In genomic region chr2:179860255-179861026, GRCh38 we compare ENCODE assay signal across 9 cellular contexts. TPM values are rescaled to one million over a fixed set of nuclear protein-coding genes. Genes with fewer than 3 reads are reported as not detected.
DNase-seq lines count a peak whose midpoint lies in the region; ATAC-seq, FAIRE-seq and TF ChIP-seq lines count a peak whose summit lies in the region.
"Had no signal": no experiment of that assay in that cellular context is flagged by ENCODE, and none has a peak within 500 bp of the region (broad histone marks: within the 10 kb centered on the region; RNA-seq: fewer than 3 reads in every experiment).

No MANE protein-coding gene starts in this region.

- no peak overlapping the region for H3K27ac ChIP-seq in HUES48 (ENCODE audit: low read depth, low read length)
- H3K27ac ChIP-seq in duodenal mucosa (ENCODE audit: low read depth, low read length) = no peak overlapping the region
- peak overlapping the region; percentile 9 for H3K27ac ChIP-seq in neuronal stem cell (replicated peaks; ENCODE audit: low read length)

- H2AFZ ChIP-seq in neuronal stem cell (ENCODE audit: low read length) = peak overlapping the region; percentile 94

- H2BK5ac ChIP-seq in neuronal stem cell (ENCODE audit: low read length) = peak overlapping the region; percentile 72

- no CpG with 5 or more reads among the region's 34 CpGs for WGBS in neuronal stem cell (ENCODE audit: extremely low coverage in 2 of 2, insufficient read length in 2 of 2, insufficient replicate concordance in 1 of 2), 2 donors

- no TSS peak for BruUV-seq in Calu3 (replicated peaks; lab: Mats Ljungman, UMichigan)

- peak overlapping the region; percentile 4 for H2BK120ac ChIP-seq in neuronal stem cell (ENCODE audit: low read depth, low read length)

- no peak for TF ChIP-seq POLR2A in H54 (IDR thresholded peaks at IDR 0.05; ENCODE audit: low read depth, low read length)

- H2BK12ac ChIP-seq in neuronal stem cell (ENCODE audit: low read length) = peak overlapping the region; percentile 87

- no peak for ATAC-seq in GM18511 (IDR thresholded peaks at IDR 0.05; ENCODE audit: unreplicated experiment)

- no peak overlapping the region for H4K91ac ChIP-seq in neuronal stem cell (ENCODE audit: low read depth, low read length, poor library complexity)

- peaks cover 6% of the 10 kb centered on the region for H3K36me3 Mint-ChIP-seq in Calu3 (ENCODE audit: insufficient read depth, unreplicated experiment)

- H3K9me3 Mint-ChIP-seq in Calu3 (ENCODE audit: low read depth, unreplicated experiment) = no peaks in the 10 kb centered on the region

- peaks cover 22% of the 10 kb centered on the region for H3K4me1 Mint-ChIP-seq in Calu3 (ENCODE audit: low read depth, unreplicated experiment)

- DNase-seq in Calu3 (no peak), neuronal stem cell (ENCODE audit: low spot score) (no peak), H54 (ENCODE audit: insufficient read length, low spot score) (no peak), SW 1271 (lab: John Stamatoyannopoulos, UW) (no peak), HTR-8/SVneo (ENCODE audit: insufficient read length, low spot score) (no peak)

- H3K4ac ChIP-seq in neuronal stem cell (ENCODE audit: low read length) = no peak overlapping the region

- peak overlapping the region; percentile 99 for H3K18ac ChIP-seq in neuronal stem cell (ENCODE audit: low read length)

- H3K9me3 ChIP-seq in HUES48 (ENCODE audit: control insufficient read depth, insufficient read depth, low read length) (no peaks in the 10 kb centered on the region), duodenal mucosa (ENCODE audit: control insufficient read depth in 1 of 2, low read length in 2 of 2) (no peaks in the 10 kb centered on the region), neuronal stem cell (replicated peaks in 1 of 2; ENCODE audit: control insufficient read depth in 2 of 2, insufficient read depth in 1 of 2, low read depth in 1 of 2, low read length in 2 of 2) (no peaks in the 10 kb centered on the region)

- no peak overlapping the region for H3K27ac Mint-ChIP-seq in Calu3 (ENCODE audit: unreplicated experiment)

- no peak for FAIRE-seq in H54 (lab: Jason Lieb, UNC)
- no peak for FAIRE-seq in HTR-8/SVneo (lab: Jason Lieb, UNC)
- FAIRE-seq: colon had no signal

- H3K27me3 ChIP-seq in HUES48 (ENCODE audit: control insufficient read depth, insufficient read depth, low read length) = peaks cover 58% of the 10 kb centered on the region
- peaks cover 25 to 51% of the 10 kb centered on the region in 2 donors for H3K27me3 ChIP-seq in duodenal mucosa (ENCODE audit: control insufficient read depth in 1 of 2, insufficient read depth in 2 of 2, low read length in 2 of 2)
- peaks cover 0 to 93% (median 0%) of the 10 kb centered on the region in 3 experiments for H3K27me3 ChIP-seq in neuronal stem cell (ENCODE audit: control insufficient read depth in 3 of 3, insufficient read depth in 3 of 3, low read depth in 1 of 3, low read length in 3 of 3)

- peaks cover 68% of the 10 kb centered on the region for H3K27me3 Mint-ChIP-seq in Calu3 (ENCODE audit: unreplicated experiment)

- peak overlapping the region; percentile 9 for H3K14ac ChIP-seq in neuronal stem cell (ENCODE audit: low read length)

- H3K4me3 ChIP-seq in HUES48 (ENCODE audit: low read depth, low read length) = peak overlapping the region; percentile 82
- H3K4me3 ChIP-seq in duodenal mucosa (ENCODE audit: low read depth in 1 of 2, low read length in 2 of 2) = peak overlapping the region; percentile 46 to 54
- H3K4me3 ChIP-seq in neuronal stem cell (ENCODE audit: low read length in 2 of 2) = peak overlapping the region in 1 of 2 donors; percentile 98

- peak overlapping the region; percentile 69 for H2AK5ac ChIP-seq in neuronal stem cell (ENCODE audit: low read depth, low read length)

- peak overlapping the region; percentile 77 for H3K4me2 ChIP-seq in neuronal stem cell (ENCODE audit: insufficient read depth, low read length, poor library complexity, severe bottlenecking)

- H3K9ac ChIP-seq in HUES48 (ENCODE audit: low read depth, low read length) (no peak overlapping the region), duodenal mucosa (ENCODE audit: low read depth in 1 of 2, low read length in 2 of 2) (peak overlapping the region in 1 of 2 donors; percentile 18), neuronal stem cell (ENCODE audit: low read depth, low read length, poor library complexity) (peak overlapping the region; percentile 96)

- H3K36me3 ChIP-seq in HUES48 (ENCODE audit: control insufficient read depth, insufficient read depth, low read length) = no peaks in the 10 kb centered on the region
- H3K36me3 ChIP-seq in duodenal mucosa (ENCODE audit: control insufficient read depth in 1 of 2, insufficient read depth in 2 of 2, low read length in 2 of 2) = no peaks in the 10 kb centered on the region
- no peaks in the 10 kb centered on the region for H3K36me3 ChIP-seq in neuronal stem cell (replicated peaks in 1 of 2; ENCODE audit: control insufficient read depth in 2 of 2, insufficient read depth in 2 of 2, low read length in 2 of 2)

- TF ChIP-seq CTCF in Calu3 (IDR thresholded peaks at IDR 0.05; ENCODE audit: unreplicated experiment) = no peak

- intact Hi-C loops in Calu3 (cut with micrococcal nuclease; ENCODE audit: unreplicated experiment) = no loop called here

- peak overlapping the region; percentile 72 for H3K4me3 Mint-ChIP-seq in Calu3 (ENCODE audit: low read depth, unreplicated experiment)

- no peak overlapping the region for H3K23ac ChIP-seq in neuronal stem cell (ENCODE audit: low read depth, low read length, poor library complexity)

- H4K8ac ChIP-seq in neuronal stem cell (ENCODE audit: low read depth, low read length) = no peak overlapping the region

- H2BK15ac ChIP-seq in neuronal stem cell (ENCODE audit: low read length) = peak overlapping the region; percentile 18

- peaks cover 10% of the 10 kb centered on the region; the same call in 1 of the 2 replicates for H3K4me1 ChIP-seq in HUES48 (ENCODE audit: control insufficient read depth, insufficient read depth, low read length)
- H3K4me1 ChIP-seq in duodenal mucosa (ENCODE audit: control insufficient read depth in 1 of 2, insufficient read depth in 2 of 2, low read length in 2 of 2) = peaks cover 0 to 4% of the 10 kb centered on the region in 2 donors
- peaks cover 2 to 7% of the 10 kb centered on the region in 2 donors for H3K4me1 ChIP-seq in neuronal stem cell (ENCODE audit: control insufficient read depth in 2 of 2, insufficient read depth in 1 of 2, low read depth in 1 of 2, low read length in 2 of 2)

- CTCF ChIA-PET in Calu3 (lab: Charles Lee) = no interaction called here

- H3K79me1 ChIP-seq in neuronal stem cell (ENCODE audit: low read depth, low read length) = peaks cover 2% of the 10 kb centered on the region

RNA-seq across cellular contexts. Expression of gene ZNF385B, which starts 1.0 kb away (rescaled TPM):
- 0.57 and 0.86 TPM in 2 replicates for total RNA-seq in Calu3 (2022)
- polyA plus RNA-seq in neuronal stem cell (2013, experiment 1 of 2) = 36.3 TPM
- 37.2 TPM for polyA plus RNA-seq in neuronal stem cell (2013, experiment 2 of 2)
